1 cellular context compared by ENCODE assay signal in the genomic region with DNA sequence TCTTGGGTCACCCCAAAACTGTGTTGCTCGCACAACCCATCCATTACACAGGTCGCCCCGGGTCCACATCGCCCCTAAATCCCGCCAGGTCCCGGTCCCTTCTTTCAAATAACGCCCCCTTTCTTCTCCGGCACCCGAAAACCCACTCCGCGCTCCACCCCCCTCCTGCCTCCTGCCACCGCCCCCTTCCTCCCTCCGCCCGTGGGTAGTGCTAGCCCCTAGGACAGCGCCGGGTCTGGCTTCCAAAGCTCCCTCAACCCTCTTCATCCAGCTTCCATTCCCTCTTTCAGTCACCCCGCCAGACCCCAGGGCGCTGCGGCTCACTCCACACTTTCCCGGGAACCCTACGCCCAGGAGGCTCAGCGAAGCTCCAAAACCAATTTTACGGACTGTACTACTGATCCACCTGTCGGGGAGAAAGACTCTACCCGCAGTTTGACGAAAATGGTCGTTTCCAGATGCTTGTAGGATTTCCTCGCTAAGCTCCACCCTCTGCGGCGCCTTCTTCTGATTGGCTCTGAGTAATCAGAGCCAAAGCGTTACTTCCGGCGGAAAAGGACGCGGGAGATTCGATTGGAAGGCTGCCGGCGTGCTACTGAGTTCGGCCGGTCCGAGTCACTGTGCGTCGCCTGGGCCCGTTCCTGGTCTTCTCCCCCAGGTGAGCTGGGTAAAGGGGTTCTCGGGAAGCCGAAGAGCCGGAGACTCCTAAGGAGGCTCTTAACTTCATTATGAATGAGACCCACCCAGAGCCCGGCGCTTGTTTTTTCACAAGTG.
TF ChIP-seq lines count a peak whose summit lies in the region.

A gene with protein sequence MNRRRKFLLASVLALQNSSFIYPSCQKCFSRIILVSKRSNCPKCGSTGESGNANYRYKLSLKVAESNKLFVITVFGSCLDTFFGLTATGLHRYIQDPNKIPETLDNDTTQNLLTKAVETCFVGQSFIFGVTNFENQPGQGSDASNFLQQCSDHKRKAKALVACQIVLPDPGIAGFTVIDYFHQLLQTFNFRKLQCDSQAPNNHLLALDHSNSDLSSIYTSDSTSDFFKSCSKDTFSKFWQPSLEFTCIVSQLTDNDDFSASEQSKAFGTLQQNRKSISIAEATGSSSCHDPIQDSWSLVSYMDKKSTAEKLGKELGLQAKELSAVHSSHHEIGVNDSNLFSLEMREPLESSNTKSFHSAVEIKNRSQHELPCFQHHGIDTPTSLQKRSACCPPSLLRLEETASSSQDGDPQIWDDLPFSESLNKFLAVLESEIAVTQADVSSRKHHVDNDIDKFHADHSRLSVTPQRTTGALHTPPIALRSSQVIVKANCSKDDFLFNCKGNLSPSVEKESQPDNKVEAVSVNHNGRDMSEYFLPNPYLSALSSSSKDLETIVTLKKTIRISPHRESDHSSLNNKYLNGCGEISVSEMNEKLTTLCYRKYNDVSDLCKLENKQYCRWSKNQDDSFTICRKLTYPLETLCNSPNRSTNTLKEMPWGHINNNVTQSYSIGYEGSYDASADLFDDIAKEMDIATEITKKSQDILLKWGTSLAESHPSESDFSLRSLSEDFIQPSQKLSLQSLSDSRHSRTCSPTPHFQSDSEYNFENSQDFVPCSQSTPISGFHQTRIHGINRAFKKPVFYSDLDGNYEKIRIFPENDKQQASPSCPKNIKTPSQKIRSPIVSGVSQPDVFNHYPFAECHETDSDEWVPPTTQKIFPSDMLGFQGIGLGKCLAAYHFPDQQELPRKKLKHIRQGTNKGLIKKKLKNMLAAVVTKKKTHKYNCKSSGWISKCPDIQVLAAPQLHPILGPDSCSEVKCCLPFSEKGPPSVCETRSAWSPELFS (plus strand): TSS at position 572 of the 774 bp plus-strand sequence. CDS start 13,003 bp downstream, outside the sequence.

TF ChIP-seq in K562, 482 proteins besides CTCF, POLR2A, EP300 and RAD21 (continued from another document):
- TF ChIP-seq, protein P1, sequence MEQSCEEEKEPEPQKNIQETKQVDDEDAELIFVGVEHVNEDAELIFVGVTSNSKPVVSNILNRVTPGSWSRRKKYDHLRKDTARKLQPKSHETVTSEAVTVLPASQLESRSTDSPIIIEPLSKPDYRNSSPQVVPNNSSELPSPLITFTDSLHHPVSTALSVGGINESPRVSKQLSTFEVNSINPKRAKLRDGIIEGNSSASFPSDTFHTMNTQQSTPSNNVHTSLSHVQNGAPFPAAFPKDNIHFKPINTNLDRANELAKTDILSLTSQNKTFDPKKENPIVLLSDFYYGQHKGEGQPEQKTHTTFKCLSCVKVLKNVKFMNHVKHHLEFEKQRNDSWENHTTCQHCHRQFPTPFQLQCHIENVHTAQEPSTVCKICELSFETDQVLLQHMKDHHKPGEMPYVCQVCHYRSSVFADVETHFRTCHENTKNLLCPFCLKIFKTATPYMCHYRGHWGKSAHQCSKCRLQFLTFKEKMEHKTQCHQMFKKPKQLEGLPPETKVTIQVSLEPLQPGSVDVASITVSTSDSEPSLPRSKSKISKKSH (CRISPR knock-in tag; IDR thresholded peaks at IDR 0.05), result no peak
- no peak for TF ChIP-seq CEBPG (CRISPR knock-in tag; IDR thresholded peaks at IDR 0.05)
- TF ChIP-seq CEBPG (tag; conservative IDR thresholded peaks at IDR 0.05 in 1 of 2, IDR thresholded peaks at IDR 0.05 in 1 of 2), result no peak
- TF ChIP-seq ZNF766 (CRISPR knock-in tag; conservative IDR thresholded peaks at IDR 0.05), result no peak
- TF ChIP-seq MTA2 (IDR thresholded peaks at IDR 0.05; ENCODE audit: low read depth), result no peak
- no peak for TF ChIP-seq COPS2 (conservative IDR thresholded peaks at IDR 0.05)
- 0 out of 2 replicates have a peak, but pooled peaks have one; percentile 14 for TF ChIP-seq CC2D1A (IDR thresholded peaks at IDR 0.05)
- TF ChIP-seq HNRNPK (IDR thresholded peaks at IDR 0.05; ENCODE audit: low read depth, low read length, poor library complexity, severe bottlenecking), result no peak
- no peak for TF ChIP-seq NR2C1 (IDR thresholded peaks at IDR 0.05)
- no peak for TF ChIP-seq NR2C1 (tag; IDR thresholded peaks at IDR 0.05)
- TF ChIP-seq SUPT5H (IDR thresholded peaks at IDR 0.05), result peak; percentile 77
- TF ChIP-seq NBN (IDR thresholded peaks at IDR 0.05; ENCODE audit: low read depth), result peak; percentile 16
- no peak for TF ChIP-seq NR2F6 (CRISPR knock-in tag; IDR thresholded peaks at IDR 0.05)
- peak; percentile 73 for TF ChIP-seq MYC (IDR thresholded peaks at IDR 0.05; ENCODE audit: low read depth, low read length)
- TF ChIP-seq MYC (CRISPR knock-in tag; IDR thresholded peaks at IDR 0.05; ENCODE audit: borderline replicate concordance, low read depth), result no peak
- peak; percentile 99 for TF ChIP-seq ATF7 (IDR thresholded peaks at IDR 0.05)
- TF ChIP-seq, protein P2, sequence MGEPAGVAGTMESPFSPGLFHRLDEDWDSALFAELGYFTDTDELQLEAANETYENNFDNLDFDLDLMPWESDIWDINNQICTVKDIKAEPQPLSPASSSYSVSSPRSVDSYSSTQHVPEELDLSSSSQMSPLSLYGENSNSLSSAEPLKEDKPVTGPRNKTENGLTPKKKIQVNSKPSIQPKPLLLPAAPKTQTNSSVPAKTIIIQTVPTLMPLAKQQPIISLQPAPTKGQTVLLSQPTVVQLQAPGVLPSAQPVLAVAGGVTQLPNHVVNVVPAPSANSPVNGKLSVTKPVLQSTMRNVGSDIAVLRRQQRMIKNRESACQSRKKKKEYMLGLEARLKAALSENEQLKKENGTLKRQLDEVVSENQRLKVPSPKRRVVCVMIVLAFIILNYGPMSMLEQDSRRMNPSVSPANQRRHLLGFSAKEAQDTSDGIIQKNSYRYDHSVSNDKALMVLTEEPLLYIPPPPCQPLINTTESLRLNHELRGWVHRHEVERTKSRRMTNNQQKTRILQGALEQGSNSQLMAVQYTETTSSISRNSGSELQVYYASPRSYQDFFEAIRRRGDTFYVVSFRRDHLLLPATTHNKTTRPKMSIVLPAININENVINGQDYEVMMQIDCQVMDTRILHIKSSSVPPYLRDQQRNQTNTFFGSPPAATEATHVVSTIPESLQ (CRISPR knock-in tag; IDR thresholded peaks at IDR 0.05), result no peak
- TF ChIP-seq, protein P3, sequence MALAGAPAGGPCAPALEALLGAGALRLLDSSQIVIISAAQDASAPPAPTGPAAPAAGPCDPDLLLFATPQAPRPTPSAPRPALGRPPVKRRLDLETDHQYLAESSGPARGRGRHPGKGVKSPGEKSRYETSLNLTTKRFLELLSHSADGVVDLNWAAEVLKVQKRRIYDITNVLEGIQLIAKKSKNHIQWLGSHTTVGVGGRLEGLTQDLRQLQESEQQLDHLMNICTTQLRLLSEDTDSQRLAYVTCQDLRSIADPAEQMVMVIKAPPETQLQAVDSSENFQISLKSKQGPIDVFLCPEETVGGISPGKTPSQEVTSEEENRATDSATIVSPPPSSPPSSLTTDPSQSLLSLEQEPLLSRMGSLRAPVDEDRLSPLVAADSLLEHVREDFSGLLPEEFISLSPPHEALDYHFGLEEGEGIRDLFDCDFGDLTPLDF (CRISPR knock-in tag; IDR thresholded peaks at IDR 0.05), result no peak
- TF ChIP-seq SMARCE1 (IDR thresholded peaks at IDR 0.05), result no peak
- TF ChIP-seq ZNF217 (CRISPR knock-in tag; IDR thresholded peaks at IDR 0.05), result no peak
- TF ChIP-seq, protein P4, sequence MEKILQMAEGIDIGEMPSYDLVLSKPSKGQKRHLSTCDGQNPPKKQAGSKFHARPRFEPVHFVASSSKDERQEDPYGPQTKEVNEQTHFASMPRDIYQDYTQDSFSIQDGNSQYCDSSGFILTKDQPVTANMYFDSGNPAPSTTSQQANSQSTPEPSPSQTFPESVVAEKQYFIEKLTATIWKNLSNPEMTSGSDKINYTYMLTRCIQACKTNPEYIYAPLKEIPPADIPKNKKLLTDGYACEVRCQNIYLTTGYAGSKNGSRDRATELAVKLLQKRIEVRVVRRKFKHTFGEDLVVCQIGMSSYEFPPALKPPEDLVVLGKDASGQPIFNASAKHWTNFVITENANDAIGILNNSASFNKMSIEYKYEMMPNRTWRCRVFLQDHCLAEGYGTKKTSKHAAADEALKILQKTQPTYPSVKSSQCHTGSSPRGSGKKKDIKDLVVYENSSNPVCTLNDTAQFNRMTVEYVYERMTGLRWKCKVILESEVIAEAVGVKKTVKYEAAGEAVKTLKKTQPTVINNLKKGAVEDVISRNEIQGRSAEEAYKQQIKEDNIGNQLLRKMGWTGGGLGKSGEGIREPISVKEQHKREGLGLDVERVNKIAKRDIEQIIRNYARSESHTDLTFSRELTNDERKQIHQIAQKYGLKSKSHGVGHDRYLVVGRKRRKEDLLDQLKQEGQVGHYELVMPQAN (IDR thresholded peaks at IDR 0.05; ENCODE audit: borderline replicate concordance), result peak; percentile 91
